9 cellular contexts compared by ENCODE assay signal in the genomic region with DNA sequence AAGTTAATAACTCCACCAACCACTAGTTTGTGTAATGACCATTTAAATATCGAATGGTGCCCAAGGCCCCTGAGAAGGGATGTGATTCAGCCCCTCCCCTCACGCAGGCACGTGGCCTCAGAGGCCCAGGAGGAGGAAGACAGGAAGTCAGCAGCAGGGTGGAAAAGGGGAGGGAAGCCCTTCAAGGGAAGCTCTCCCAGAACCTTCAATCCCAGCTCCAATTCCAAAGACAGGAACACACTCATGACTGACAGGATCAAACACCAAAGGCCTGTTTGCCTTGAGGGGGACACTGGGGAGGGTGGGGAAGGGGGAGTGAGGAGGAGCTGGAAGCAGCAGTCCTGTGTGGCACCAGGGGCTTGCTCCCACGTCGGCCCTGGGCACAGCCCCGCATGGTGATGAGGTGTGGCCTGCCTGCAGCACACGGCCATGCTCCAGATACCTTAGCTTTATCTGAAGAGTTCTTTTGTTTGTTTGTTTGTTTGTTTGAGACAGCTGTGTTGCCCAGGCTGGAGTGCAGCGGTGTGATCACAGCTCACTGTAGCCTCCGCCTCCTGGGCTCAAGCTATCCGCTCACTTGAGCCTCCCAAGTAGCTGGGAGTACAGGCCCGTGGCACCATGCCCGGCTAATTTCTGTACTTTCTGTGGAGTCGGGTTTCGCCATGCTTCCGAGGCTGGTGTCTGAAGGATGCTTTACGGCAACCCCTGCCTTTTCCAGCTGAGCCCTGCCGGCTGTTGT.
A peak's percentile ranks its signal among the peaks of the same experiment; 100 is the strongest.
DNase-seq lines count a peak whose midpoint lies in the region; ATAC-seq and TF ChIP-seq lines count a peak whose summit lies in the region.
"Had no signal": no experiment of that assay in that cellular context is flagged by ENCODE, and none has a peak within 500 bp of the region (broad histone marks: within the 10 kb centered on the region; RNA-seq: fewer than 3 reads in every experiment).

No MANE protein-coding gene starts in this region.

- peaks cover 56% of the 10 kb centered on the region for H3K4me1 ChIP-seq in hepatocyte (ENCODE audit: insufficient read depth)
- H3K4me1 ChIP-seq in transverse colon, result peaks cover 43 to 84% (median 75%) of the 10 kb centered on the region in 4 donors

- H3K27ac ChIP-seq in hepatocyte (peak overlapping the region; percentile 48), transverse colon (peak overlapping the region in 3 of 4 donors; percentile 45 to 74 (median 60))

- no peak overlapping the region for H2AFZ ChIP-seq in hepatocyte

- ATAC-seq in HG02759 (IDR thresholded peaks at IDR 0.05; ENCODE audit: unreplicated experiment) (no peak), HG03378 (IDR thresholded peaks at IDR 0.05; ENCODE audit: unreplicated experiment) (no peak)

- in situ Hi-C loops in transverse colon (cut with MboI; ENCODE audit: low pct_ligation_motif_present in 1 of 4, low pct_unique_long_range_greater_than_20kb in 1 of 4, low sequenced_read_pairs in 3 of 4), result no loop called here

- H3K36me3 ChIP-seq in hepatocyte (replicated peaks; ENCODE audit: insufficient read depth, low read depth) (no peaks in the 10 kb centered on the region), transverse colon (no peaks in the 10 kb centered on the region)

- no peak for TF ChIP-seq CTCF in hepatocyte (IDR thresholded peaks at IDR 0.05; ENCODE audit: poor library complexity)
- TF ChIP-seq CTCF in transverse colon (IDR thresholded peaks at IDR 0.05), result no peak

- H3K27ac Mint-ChIP-seq in activated T-helper 1 cell treated with anti-CD3 and anti-CD28 coated beads, Interleukin-12 subunit alpha, Interleukin-12 subunit beta, Interleukin-2, Interleukin-4 antibody, amounts not matched to agents 30 ng/mL and 10 ng/mL and 1 ng/mL, durations not matched to agents 14 hours and 24 hours and 36 hours, result peak overlapping the region; percentile 64

- H3K9me3 Mint-ChIP-seq in activated T-helper 1 cell treated with anti-CD3 and anti-CD28 coated beads, Interleukin-12 subunit alpha, Interleukin-12 subunit beta, Interleukin-2, Interleukin-4 antibody, amounts not matched to agents 30 ng/mL and 10 ng/mL and 1 ng/mL, durations not matched to agents 14 hours and 24 hours and 36 hours, result no peaks in the 10 kb centered on the region
- H3K9me3 Mint-ChIP-seq: IgD-negative memory B cell had no signal

- peaks cover 88% of the 10 kb centered on the region for H3K4me1 Mint-ChIP-seq in activated T-helper 1 cell treated with anti-CD3 and anti-CD28 coated beads, Interleukin-12 subunit alpha, Interleukin-12 subunit beta, Interleukin-2, Interleukin-4 antibody, amounts not matched to agents 30 ng/mL and 10 ng/mL and 1 ng/mL, durations not matched to agents 14 hours and 24 hours and 36 hours (ENCODE audit: low read depth)

- H3K4me3 Mint-ChIP-seq in activated T-helper 1 cell treated with anti-CD3 and anti-CD28 coated beads, Interleukin-12 subunit alpha, Interleukin-12 subunit beta, Interleukin-2, Interleukin-4 antibody, amounts not matched to agents 30 ng/mL and 10 ng/mL and 1 ng/mL, durations not matched to agents 14 hours and 24 hours and 36 hours, result peak overlapping the region; percentile 74

- peaks cover 97% of the 10 kb centered on the region for H4K20me1 ChIP-seq in hepatocyte (ENCODE audit: insufficient read depth, poor library complexity, severe bottlenecking)

- no peak overlapping the region for H3K4me2 ChIP-seq in hepatocyte

- H3K27me3 ChIP-seq in hepatocyte, result no peaks in the 10 kb centered on the region
- H3K27me3 ChIP-seq in transverse colon, result no peaks in the 10 kb centered on the region

- DNase-seq in DMS 273 treated with DMSO at 0.1 percent for 48 hours (lab: John Stamatoyannopoulos, UW) (peak; percentile 72), NCI-H1092 (lab: John Stamatoyannopoulos, UW) (peak; percentile 67), hepatocyte (ENCODE audit: low spot score) (peak; percentile 52), transverse colon (no peak), posterior vena cava (ENCODE audit: low spot score) (no peak)
- DNase-seq in activated T-helper 1 cell treated with anti-CD3 and anti-CD28 coated beads, Interleukin-12 subunit alpha, Interleukin-12 subunit beta, Interleukin-2, Interleukin-4 antibody, amounts not matched to agents 30 ng/mL and 10 ng/mL and 1 ng/mL, durations not matched to agents 14 hours and 24 hours and 36 hours (ENCODE audit: low spot score), result no peak

- H3K27me3 Mint-ChIP-seq in activated T-helper 1 cell treated with anti-CD3 and anti-CD28 coated beads, Interleukin-12 subunit alpha, Interleukin-12 subunit beta, Interleukin-2, Interleukin-4 antibody, amounts not matched to agents 30 ng/mL and 10 ng/mL and 1 ng/mL, durations not matched to agents 14 hours and 24 hours and 36 hours (ENCODE audit: insufficient read depth), result no peaks in the 10 kb centered on the region
- H3K27me3 Mint-ChIP-seq: IgD-negative memory B cell had no signal

- peaks cover 17% of the 10 kb centered on the region for H3K36me3 Mint-ChIP-seq in activated T-helper 1 cell treated with anti-CD3 and anti-CD28 coated beads, Interleukin-12 subunit alpha, Interleukin-12 subunit beta, Interleukin-2, Interleukin-4 antibody, amounts not matched to agents 30 ng/mL and 10 ng/mL and 1 ng/mL, durations not matched to agents 14 hours and 24 hours and 36 hours (ENCODE audit: low read depth)
- H3K36me3 Mint-ChIP-seq: IgD-negative memory B cell had no signal

- 60% methylated on average over 17 of the region's 17 CpGs for WGBS in hepatocyte (ENCODE audit: low lambda C conversion rate, missing lambda C conversion rate)
- WGBS in transverse colon (ENCODE audit: low coverage in 1 of 2), 2 donors, result 62 to 69% methylated on average over 3 to 16 of the region's 17 CpGs

- no peaks in the 10 kb centered on the region for H3K9me3 ChIP-seq in hepatocyte (ENCODE audit: low read depth)
- H3K9me3 ChIP-seq in transverse colon, result no peaks in the 10 kb centered on the region

- TF ChIP-seq POLR2A in transverse colon (IDR thresholded peaks at IDR 0.05), result no peak

- no peaks in the 10 kb centered on the region for H3K9me2 ChIP-seq in hepatocyte (replicated peaks; ENCODE audit: insufficient read depth)

- H3K79me2 ChIP-seq in hepatocyte, result peaks cover 97% of the 10 kb centered on the region

- no peak for TF ChIP-seq EP300 in transverse colon (IDR thresholded peaks at IDR 0.05; ENCODE audit: low read depth)

- intact Hi-C loops in activated T-helper 1 cell treated with anti-CD3 and anti-CD28 coated beads, Interleukin-12 subunit alpha, Interleukin-12 subunit beta, Interleukin-2, Interleukin-4 antibody, amounts not matched to agents 30 ng/mL and 10 ng/mL and 1 ng/mL, durations not matched to agents 14 hours and 24 hours and 36 hours (cut with micrococcal nuclease), result loop anchor here (5.0 kb wide), 1 partner anchor 85 kb away; no protein-coding TSS in a partner anchor
- intact Hi-C loops in transverse colon (cut with DNase I; ENCODE audit: low total_unique reads) (no loop called here), posterior vena cava (cut with DNase I) (loop anchor here in 1 of 2 donors (5.0 kb wide), 1 partner anchor 180 kb away; no protein-coding TSS in a partner anchor)

- H3K4me3 ChIP-seq in hepatocyte (no peak overlapping the region), transverse colon (no peak overlapping the region)

Comparison
In these comparisons a context has a peak if more than half of its experiments do, and no peak if none do; other contexts are left out.
1. DNase-seq: peak in DMS 273 treated with DMSO at 0.1 percent for 48 hours (single experiment), NCI-H1092 (single experiment) and hepatocyte (single experiment); none in activated T-helper 1 cell treated with anti-CD3 and anti-CD28 coated beads, Interleukin-12 subunit alpha, Interleukin-12 subunit beta, Interleukin-2, Interleukin-4 antibody, amounts not matched to agents 30 ng/mL and 10 ng/mL and 1 ng/mL, durations not matched to agents 14 hours and 24 hours and 36 hours (single experiment), transverse colon (single experiment) and posterior vena cava (single experiment).